8 cellular contexts compared by ENCODE assay signal in the genomic region with DNA sequence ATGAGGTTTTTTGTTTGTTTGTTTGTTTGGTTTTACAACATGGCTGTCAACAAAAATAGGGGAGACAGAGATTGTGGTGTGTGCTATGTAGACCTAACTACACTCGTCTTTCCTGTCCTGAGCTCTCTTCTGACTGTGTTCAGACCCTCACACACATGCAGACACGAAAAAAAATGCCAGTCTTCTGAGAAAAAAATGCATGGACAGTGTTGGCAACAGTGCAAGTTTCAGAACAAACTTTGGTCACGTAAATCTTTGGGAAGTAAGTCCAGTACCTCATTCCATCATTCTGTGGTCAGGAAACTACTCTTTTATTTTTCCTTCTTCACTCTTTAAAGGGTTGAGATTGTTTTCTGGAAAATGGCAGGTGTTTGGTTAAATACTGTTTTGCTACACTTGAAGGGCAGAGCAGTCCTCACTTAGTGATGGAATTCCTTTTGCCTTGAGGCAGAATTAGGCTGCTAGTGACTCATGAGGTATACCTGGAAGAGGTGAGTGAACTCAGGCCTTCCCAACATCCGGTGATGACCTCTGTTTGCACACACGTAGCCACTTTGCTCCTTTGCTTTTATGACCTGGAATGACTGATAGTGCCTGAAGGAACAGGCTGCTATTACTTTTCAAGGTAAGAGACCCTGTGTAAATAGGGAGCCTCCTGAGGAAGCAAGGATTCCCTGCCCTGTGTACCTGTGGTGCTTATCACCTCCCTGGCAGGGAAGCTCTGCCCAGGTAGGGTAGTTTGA.
DNase-seq lines count a peak whose midpoint lies in the region; ATAC-seq and TF ChIP-seq lines count a peak whose summit lies in the region.

No MANE protein-coding gene starts in this region.

- H3K27me3 ChIP-seq in tibial nerve, result no peaks in the 10 kb centered on the region

- peak; percentile 51 for DNase-seq in activated T-cell treated with anti-CD3 and anti-CD28 coated beads, Interleukin-2, amount 50 U/mL, for 24 hours
- no peak for DNase-seq in activated T-cell treated with anti-CD3 and anti-CD28 coated beads for 4 hours
- peak; percentile 24 for DNase-seq in iPS-NIHi7 (ENCODE audit: extremely low spot score)
- no peak for DNase-seq in tibial nerve (ENCODE audit: low spot score in 2 of 2)
- DNase-seq in NK-92 (lab: John Stamatoyannopoulos, UW; ENCODE audit: unreplicated experiment), result no peak
- DNase-seq in AML-193 (lab: John Stamatoyannopoulos, UW), result no peak

- TF ChIP-seq CTCF in tibial nerve (IDR thresholded peaks at IDR 0.05), result no peak

- TF ChIP-seq POLR2A in tibial nerve (IDR thresholded peaks at IDR 0.05), result no peak

- peak overlapping the region; percentile 91 for H3K4me3 Mint-ChIP-seq in activated T-cell treated with anti-CD3 and anti-CD28 coated beads, Interleukin-2, amount 50 U/mL, for 24 hours

- no peaks in the 10 kb centered on the region for H3K9me3 Mint-ChIP-seq in activated T-cell treated with anti-CD3 and anti-CD28 coated beads, Interleukin-2, amount 50 U/mL, for 24 hours

- peak overlapping the region; percentile 99 for H3K27ac Mint-ChIP-seq in activated T-cell treated with anti-CD3 and anti-CD28 coated beads, Interleukin-2, amount 50 U/mL, for 24 hours

- H3K27me3 Mint-ChIP-seq in activated T-cell treated with anti-CD3 and anti-CD28 coated beads, Interleukin-2, amount 50 U/mL, for 24 hours, result no peaks in the 10 kb centered on the region

- H3K36me3 ChIP-seq in tibial nerve, result no peaks in the 10 kb centered on the region

- H3K36me3 Mint-ChIP-seq in activated T-cell treated with anti-CD3 and anti-CD28 coated beads, Interleukin-2, amount 50 U/mL, for 24 hours (ENCODE audit: low read depth), result peaks cover 70% of the 10 kb centered on the region

- ATAC-seq in SK-N-SH treated with all-trans-retinoic acid at 6 μM for 48 hours (peak; percentile 36; the same call in 2 of the 3 replicates), GM19463 (IDR thresholded peaks at IDR 0.05; ENCODE audit: unreplicated experiment) (no peak)

- H3K27ac ChIP-seq in tibial nerve, result peak overlapping the region in 3 of 4 donors; percentile 15 to 62 (median 17)

- peaks cover 86% of the 10 kb centered on the region for H3K4me1 Mint-ChIP-seq in activated T-cell treated with anti-CD3 and anti-CD28 coated beads, Interleukin-2, amount 50 U/mL, for 24 hours (ENCODE audit: low read depth)

- H3K9me3 ChIP-seq in tibial nerve, result no peaks in the 10 kb centered on the region

- 69 to 75% methylated on average over 5 of the region's 5 CpGs for WGBS in tibial nerve, 2 donors

- TF ChIP-seq EP300 in tibial nerve (IDR thresholded peaks at IDR 0.05), result no peak

- H3K4me1 ChIP-seq in tibial nerve, result peaks cover 0 to 22% (median 12%) of the 10 kb centered on the region in 4 donors

- no peak overlapping the region for H3K4me3 ChIP-seq in tibial nerve

TF ChIP-seq in SK-N-SH treated with all-trans-retinoic acid at 6 μM for 48 hours, 23 proteins besides CTCF, POLR2A, EP300 and RAD21:
- TF ChIP-seq ZNF565 (CRISPR knock-in tag; conservative IDR thresholded peaks at IDR 0.05; ENCODE audit: low read depth) (no peak), ZNF8 (CRISPR knock-in tag; IDR thresholded peaks at IDR 0.05) (no peak), ARNTL (CRISPR knock-in tag; IDR thresholded peaks at IDR 0.05; ENCODE audit: borderline replicate concordance, low read depth) (no peak), TCF4 (CRISPR knock-in tag; IDR thresholded peaks at IDR 0.05; ENCODE audit: borderline replicate concordance) (no peak), PATZ1 (CRISPR knock-in tag; IDR thresholded peaks at IDR 0.05; ENCODE audit: borderline replicate concordance) (no peak), PPARA (CRISPR knock-in tag; IDR thresholded peaks at IDR 0.05; ENCODE audit: borderline replicate concordance) (no peak), CSDC2 (CRISPR knock-in tag; IDR thresholded peaks at IDR 0.05) (no peak), ISL1 (CRISPR knock-in tag; IDR thresholded peaks at IDR 0.05) (no peak), ZNF70 (CRISPR knock-in tag; IDR thresholded peaks at IDR 0.05) (no peak), SNAI2 (CRISPR knock-in tag; IDR thresholded peaks at IDR 0.05) (no peak), ZC3H10 (CRISPR knock-in tag; IDR thresholded peaks at IDR 0.05) (no peak), TOX (CRISPR knock-in tag; IDR thresholded peaks at IDR 0.05; ENCODE audit: borderline replicate concordance) (no peak), BACH2 (CRISPR knock-in tag; IDR thresholded peaks at IDR 0.05; ENCODE audit: borderline replicate concordance) (no peak), RARB (CRISPR knock-in tag; IDR thresholded peaks at IDR 0.05) (no peak)
- TF ChIP-seq, protein P1, sequence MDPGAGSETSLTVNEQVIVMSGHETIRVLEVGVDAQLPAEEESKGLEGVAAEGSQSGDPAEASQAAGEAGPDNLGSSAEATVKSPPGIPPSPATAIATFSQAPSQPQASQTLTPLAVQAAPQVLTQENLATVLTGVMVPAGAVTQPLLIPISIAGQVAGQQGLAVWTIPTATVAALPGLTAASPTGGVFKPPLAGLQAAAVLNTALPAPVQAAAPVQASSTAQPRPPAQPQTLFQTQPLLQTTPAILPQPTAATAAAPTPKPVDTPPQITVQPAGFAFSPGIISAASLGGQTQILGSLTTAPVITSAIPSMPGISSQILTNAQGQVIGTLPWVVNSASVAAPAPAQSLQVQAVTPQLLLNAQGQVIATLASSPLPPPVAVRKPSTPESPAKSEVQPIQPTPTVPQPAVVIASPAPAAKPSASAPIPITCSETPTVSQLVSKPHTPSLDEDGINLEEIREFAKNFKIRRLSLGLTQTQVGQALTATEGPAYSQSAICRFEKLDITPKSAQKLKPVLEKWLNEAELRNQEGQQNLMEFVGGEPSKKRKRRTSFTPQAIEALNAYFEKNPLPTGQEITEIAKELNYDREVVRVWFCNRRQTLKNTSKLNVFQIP (CRISPR knock-in tag; IDR thresholded peaks at IDR 0.05; ENCODE audit: borderline replicate concordance, low read depth), result no peak
- TF ChIP-seq, protein P2, sequence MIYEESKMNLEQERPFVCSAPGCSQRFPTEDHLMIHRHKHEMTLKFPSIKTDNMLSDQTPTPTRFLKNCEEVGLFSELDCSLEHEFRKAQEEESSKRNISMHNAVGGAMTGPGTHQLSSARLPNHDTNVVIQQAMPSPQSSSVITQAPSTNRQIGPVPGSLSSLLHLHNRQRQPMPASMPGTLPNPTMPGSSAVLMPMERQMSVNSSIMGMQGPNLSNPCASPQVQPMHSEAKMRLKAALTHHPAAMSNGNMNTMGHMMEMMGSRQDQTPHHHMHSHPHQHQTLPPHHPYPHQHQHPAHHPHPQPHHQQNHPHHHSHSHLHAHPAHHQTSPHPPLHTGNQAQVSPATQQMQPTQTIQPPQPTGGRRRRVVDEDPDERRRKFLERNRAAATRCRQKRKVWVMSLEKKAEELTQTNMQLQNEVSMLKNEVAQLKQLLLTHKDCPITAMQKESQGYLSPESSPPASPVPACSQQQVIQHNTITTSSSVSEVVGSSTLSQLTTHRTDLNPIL (CRISPR knock-in tag; IDR thresholded peaks at IDR 0.05; ENCODE audit: low read depth), result no peak
- TF ChIP-seq, protein P3, sequence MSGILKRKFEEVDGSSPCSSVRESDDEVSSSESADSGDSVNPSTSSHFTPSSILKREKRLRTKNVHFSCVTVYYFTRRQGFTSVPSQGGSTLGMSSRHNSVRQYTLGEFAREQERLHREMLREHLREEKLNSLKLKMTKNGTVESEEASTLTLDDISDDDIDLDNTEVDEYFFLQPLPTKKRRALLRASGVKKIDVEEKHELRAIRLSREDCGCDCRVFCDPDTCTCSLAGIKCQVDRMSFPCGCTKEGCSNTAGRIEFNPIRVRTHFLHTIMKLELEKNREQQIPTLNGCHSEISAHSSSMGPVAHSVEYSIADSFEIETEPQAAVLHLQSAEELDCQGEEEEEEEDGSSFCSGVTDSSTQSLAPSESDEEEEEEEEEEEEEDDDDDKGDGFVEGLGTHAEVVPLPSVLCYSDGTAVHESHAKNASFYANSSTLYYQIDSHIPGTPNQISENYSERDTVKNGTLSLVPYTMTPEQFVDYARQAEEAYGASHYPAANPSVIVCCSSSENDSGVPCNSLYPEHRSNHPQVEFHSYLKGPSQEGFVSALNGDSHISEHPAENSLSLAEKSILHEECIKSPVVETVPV (CRISPR knock-in tag; IDR thresholded peaks at IDR 0.05), result no peak

Comparison
In these comparisons a context has a peak if more than half of its experiments do, and no peak if none do; other contexts are left out.
1. DNase-seq: peak in activated T-cell treated with anti-CD3 and anti-CD28 coated beads, Interleukin-2, amount 50 U/mL, for 24 hours (single experiment) and iPS-NIHi7 (single experiment); none in activated T-cell treated with anti-CD3 and anti-CD28 coated beads for 4 hours (single experiment), tibial nerve (0 of 2), NK-92 (single experiment) and AML-193 (0 of 2).